8 cellular contexts compared by ENCODE assay signal in genomic region chr9:113740508-113741307, GRCh38.
DNase-seq lines count a peak whose midpoint lies in the region; ATAC-seq, FAIRE-seq and TF ChIP-seq lines count a peak whose summit lies in the region.
"Not testable (repeated sequence)": the region's sequence is repeated elsewhere in the genome, so short reads cannot be mapped to it uniquely, and the experiment has no call there.

No MANE protein-coding gene starts in this region.

- not testable (repeated sequence) for TF ChIP-seq POLR2A in A549 (IDR thresholded peaks at IDR 0.05; ENCODE audit: low read length)

- not testable (repeated sequence) for H3K4me3 Mint-ChIP-seq in activated CD4-positive, alpha-beta T cell treated with anti-CD3 and anti-CD28 coated beads, Interleukin-2, amount 10 ng/mL, durations not matched to agents 24 days and 14 days

- 0 out of 3 replicates have a peak overlapping the region, but pooled peaks have one; percentile 12 for H3K4me2 ChIP-seq in A549

- 9% methylated on average over 6 of the region's 6 CpGs for WGBS in A549 (ENCODE audit: missing lambda C conversion rate)

- FAIRE-seq in A549 (lab: Jason Lieb, UNC), result not testable (repeated sequence)

- H3K9me3 ChIP-seq in A549, result not testable (repeated sequence)

- not testable (repeated sequence) for TF ChIP-seq EP300 in A549 (IDR thresholded peaks at IDR 0.05)

- H3K4me3 ChIP-seq in A549, result not testable (repeated sequence)

- H3K27ac ChIP-seq in A549, result not testable (repeated sequence)

- not testable (repeated sequence) for ATAC-seq in A549

- H3K9me3 Mint-ChIP-seq in activated CD4-positive, alpha-beta T cell treated with anti-CD3 and anti-CD28 coated beads, Interleukin-2, amount 10 ng/mL, durations not matched to agents 24 days and 14 days, result not testable (repeated sequence)

- not testable (repeated sequence) for H3K36me3 Mint-ChIP-seq in activated CD4-positive, alpha-beta T cell treated with anti-CD3 and anti-CD28 coated beads, Interleukin-2, amount 10 ng/mL, durations not matched to agents 24 days and 14 days (ENCODE audit: low read depth)

- TF ChIP-seq RAD21 in A549 (conservative IDR thresholded peaks at IDR 0.05 in 1 of 2, IDR thresholded peaks at IDR 0.05 in 1 of 2), result not testable (repeated sequence)

- not testable (repeated sequence) for H3K27me3 Mint-ChIP-seq in activated CD4-positive, alpha-beta T cell treated with anti-CD3 and anti-CD28 coated beads, Interleukin-2, amount 10 ng/mL, durations not matched to agents 24 days and 14 days

- not testable (repeated sequence) for H3K27ac Mint-ChIP-seq in activated CD4-positive, alpha-beta T cell treated with anti-CD3 and anti-CD28 coated beads, Interleukin-2, amount 10 ng/mL, durations not matched to agents 24 days and 14 days

- not testable (repeated sequence) for H3K4me1 ChIP-seq in A549

- intact Hi-C loops in activated CD4-positive, alpha-beta T cell treated with anti-CD3 and anti-CD28 coated beads, Interleukin-2, amount 10 ng/mL, durations not matched to agents 24 days and 14 days (cut with micrococcal nuclease), result not testable (repeated sequence)

- POLR2A ChIA-PET in A549 (lab: Yijun Ruan, JAX), result not testable (repeated sequence)

- H3K4me1 Mint-ChIP-seq in activated CD4-positive, alpha-beta T cell treated with anti-CD3 and anti-CD28 coated beads, Interleukin-2, amount 10 ng/mL, durations not matched to agents 24 days and 14 days, result not testable (repeated sequence)

- not testable (repeated sequence) for TF ChIP-seq CTCF in A549 (IDR thresholded peaks at IDR 0.05)

- CTCF ChIA-PET in A549 (lab: Yijun Ruan, JAX), result interaction anchor here (0.9 to 1.6 kb wide), 4 partner anchors 9 to 550 kb away, joined by 3 to 5 read pairs (median 3); no protein-coding TSS in a partner anchor

- peak; percentile 27 to 34 for DNase-seq in A549 (ENCODE audit: low read depth in 1 of 2, low spot score in 1 of 2)
- DNase-seq in EL, result peak; percentile 68
- peak; percentile 80 for DNase-seq in HS-5 (ENCODE audit: low read depth)
- DNase-seq in NCI-H748 (lab: John Stamatoyannopoulos, UW; ENCODE audit: unreplicated experiment), result peak; percentile 63
- peak; percentile 47 for DNase-seq in activated CD4-positive, alpha-beta T cell treated with anti-CD3 and anti-CD28 coated beads, Interleukin-2, amount 10 ng/mL, durations not matched to agents 24 days and 14 days
- DNase-seq in dermis blood vessel endothelial cell, result peak; percentile 37
- peak; percentile 73 for DNase-seq in glomerular visceral epithelial cell (ENCODE audit: extremely low spot score)
- peak; percentile 81 for DNase-seq in renal cortical epithelial cell (ENCODE audit: low read depth)

TF ChIP-seq in A549, 52 proteins besides CTCF, POLR2A, EP300 and RAD21:
- TF ChIP-seq CHD4 (IDR thresholded peaks at IDR 0.05; ENCODE audit: borderline replicate concordance) (peak; percentile 94), FOSL2 (CRISPR knock-in tag; IDR thresholded peaks at IDR 0.05) (peak; percentile 52; the same call in 1 of the 2 replicates), KDM1A (IDR thresholded peaks at IDR 0.05; ENCODE audit: low read depth) (peak; percentile 77; the same call in 1 of the 2 replicates), HDAC2 (IDR thresholded peaks at IDR 0.05) (0 out of 2 replicates have a peak, but pooled peaks have one; percentile 58)
- not testable (repeated sequence) for TF ChIP-seq FOSL2 (IDR thresholded peaks at IDR 0.05)

Comparison
In these comparisons a context has a peak if more than half of its experiments do, and no peak if none do; other contexts are left out.
1. DNase-seq: peak in every context shown above with its lines; median percentile 81 in renal cortical epithelial cell; 80 in HS-5; 73 in glomerular visceral epithelial cell; 68 in EL; 63 in NCI-H748; 47 in activated CD4-positive, alpha-beta T cell treated with anti-CD3 and anti-CD28 coated beads, Interleukin-2, amount 10 ng/mL, durations not matched to agents 24 days and 14 days; 37 in dermis blood vessel endothelial cell; 30 in A549.